Comparison of ENCODE assay signal across 8 cellular contexts in genomic region chr9:97984188-97985057, GRCh38.
DNase-seq lines count a peak whose midpoint lies in the region; ATAC-seq lines count a peak whose summit lies in the region.

No MANE protein-coding gene starts in this region.

- DNase-seq in AG08396 (ENCODE audit: low spot score) (peak; percentile 89), NOMO-1 treated with DMSO at 0.1 percent for 48 hours (lab: John Stamatoyannopoulos, UW; ENCODE audit: unreplicated experiment) (peak; percentile 53), activated T-cell treated with anti-CD3 and anti-CD28 coated beads for 24 hours (ENCODE audit: low read depth) (peak; percentile 72), epidermal melanocyte (ENCODE audit: insufficient read length, low spot score) (peak; percentile 66), middle frontal gyrus (ENCODE audit: extremely low spot score, low spot score) (peak; percentile 53)
- peak; percentile 74 to 75 for DNase-seq in stimulated activated CD8-positive, alpha-beta memory T cell treated with anti-CD3 and anti-CD28 coated beads, Interleukin-15, amount 100 ng/mL, for 48 hours (ENCODE audit: low read depth in 2 of 2)

- peak; percentile 21 for ATAC-seq in GM18861 (IDR thresholded peaks at IDR 0.05; ENCODE audit: unreplicated experiment)
- peak; percentile 33 for ATAC-seq in HG03280 (IDR thresholded peaks at IDR 0.05; ENCODE audit: unreplicated experiment)

Comparison
In these comparisons a context has a peak if more than half of its experiments do, and no peak if none do; other contexts are left out.
1. Peak in every context shown above with its lines: DNase-seq and ATAC-seq.